In the genomic region with DNA sequence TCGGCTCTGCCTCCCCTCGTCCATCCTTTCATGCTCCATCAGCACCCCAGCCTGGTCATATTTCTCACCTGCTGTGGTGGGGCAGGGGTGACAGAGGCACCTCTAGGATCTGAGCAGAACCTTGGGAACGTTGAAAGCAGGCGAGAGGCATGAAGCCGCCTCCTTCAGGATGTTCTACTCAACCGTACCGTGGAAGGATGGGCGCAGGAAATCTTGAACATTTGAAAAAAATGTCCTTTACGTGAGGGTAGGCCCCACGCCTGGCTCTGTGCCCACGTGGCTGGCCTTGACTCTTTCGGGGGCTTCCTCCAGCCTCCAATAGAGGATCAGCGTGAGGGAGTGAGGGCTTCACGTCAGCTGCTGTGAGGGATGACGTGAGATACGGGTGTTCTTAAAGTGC, we compare ENCODE assay signal across 14 cellular contexts.
DNase-seq lines count a peak whose midpoint lies in the region; ATAC-seq and TF ChIP-seq lines count a peak whose summit lies in the region.
"Had no signal": no experiment of that assay in that cellular context is flagged by ENCODE, and none has a peak within 500 bp of the region (broad histone marks: within the 10 kb centered on the region; RNA-seq: fewer than 3 reads in every experiment).

No MANE protein-coding gene starts in this region.

- H2AFZ ChIP-seq in H9 (ENCODE audit: low read length) = no peak overlapping the region

- H3K4me1 ChIP-seq in H9 (ENCODE audit: insufficient read depth, low read length) = peaks cover 5% of the 10 kb centered on the region; the same call in 1 of the 2 replicates
- H3K4me1 ChIP-seq in neutrophil (ENCODE audit: control insufficient read depth in 1 of 2, insufficient read depth in 1 of 2, low read depth in 1 of 2, low read length in 1 of 2) = peaks cover 27 to 28% of the 10 kb centered on the region in 2 experiments
- H3K4me1 ChIP-seq: A549 had no signal

- no peak overlapping the region for H2BK20ac ChIP-seq in H9 (ENCODE audit: low read depth, low read length, poor library complexity, severe bottlenecking)

- no peak overlapping the region for H4K8ac ChIP-seq in H9 (replicated peaks; ENCODE audit: insufficient read length, low read depth, low read length)

- H3K27ac ChIP-seq in H9 (ENCODE audit: insufficient read length, low read depth, low read length) (no peak overlapping the region), neutrophil (peak overlapping the region; percentile 53)
- H3K27ac ChIP-seq: A549, C4-2B had no signal

- H3K23ac ChIP-seq in H9 (ENCODE audit: insufficient read length, low read depth, low read length) = no peak overlapping the region

- no peak overlapping the region for H3K56ac ChIP-seq in H9 (ENCODE audit: insufficient read length, low read depth, low read length)

- H4K20me1 ChIP-seq in H9 (ENCODE audit: control insufficient read depth, insufficient read depth, insufficient read length) = no peaks in the 10 kb centered on the region

- H2BK15ac ChIP-seq in H9 (ENCODE audit: low read depth, low read length) = no peak overlapping the region

- no peak overlapping the region; the same call in 1 of the 2 replicates for H3K14ac ChIP-seq in H9 (ENCODE audit: insufficient read depth, low read length)

- no peak for ATAC-seq in GM18858 (IDR thresholded peaks at IDR 0.05; ENCODE audit: unreplicated experiment)
- ATAC-seq: A549; CD8-positive, alpha-beta T cell; HCT116 had no signal

- no peak overlapping the region for H2BK12ac ChIP-seq in H9 (ENCODE audit: insufficient read length, low read depth, low read length)

- H3K27me3 Mint-ChIP-seq in H9 (ENCODE audit: low read depth) = no peaks in the 10 kb centered on the region
- no peaks in the 10 kb centered on the region for H3K27me3 Mint-ChIP-seq in dendritic cell treated with granulocyte-macrophage colony-stimulating factor and Interleukin-4, amounts not matched to agents 40 ng/mL and 50 ng/mL, for 4 days
- H3K27me3 Mint-ChIP-seq in activated T-helper 1 cell treated with anti-CD3 and anti-CD28 coated beads, Interleukin-12 subunit alpha, Interleukin-12 subunit beta, Interleukin-2, Interleukin-4 antibody, amounts not matched to agents 30 ng/mL and 10 ng/mL and 1 ng/mL, durations not matched to agents 14 hours and 24 hours and 36 hours (ENCODE audit: insufficient read depth) = no peaks in the 10 kb centered on the region

- H3K36me3 ChIP-seq in neutrophil = peaks cover 21% of the 10 kb centered on the region
- H3K36me3 ChIP-seq: BE2C had no signal

- no peak overlapping the region for H3K4ac ChIP-seq in H9 (ENCODE audit: low read depth, low read length)

- H3K18ac ChIP-seq in H9 (ENCODE audit: insufficient read length, low read depth, low read length) = no peak overlapping the region

- peaks cover 14 to 29% of the 10 kb centered on the region in 2 experiments for H3K4me1 Mint-ChIP-seq in H9
- peaks cover 45% of the 10 kb centered on the region for H3K4me1 Mint-ChIP-seq in dendritic cell treated with granulocyte-macrophage colony-stimulating factor and Interleukin-4, amounts not matched to agents 40 ng/mL and 50 ng/mL, for 4 days (ENCODE audit: low read depth)
- peaks cover 11% of the 10 kb centered on the region for H3K4me1 Mint-ChIP-seq in activated T-helper 1 cell treated with anti-CD3 and anti-CD28 coated beads, Interleukin-12 subunit alpha, Interleukin-12 subunit beta, Interleukin-2, Interleukin-4 antibody, amounts not matched to agents 30 ng/mL and 10 ng/mL and 1 ng/mL, durations not matched to agents 14 hours and 24 hours and 36 hours (ENCODE audit: low read depth)

- peaks cover 8 to 18% (median 16%) of the 10 kb centered on the region in 3 experiments; a peak in 6 of 7 replicates for H3K36me3 Mint-ChIP-seq in H9 (ENCODE audit: insufficient read depth in 1 of 3, low read depth in 3 of 3)
- H3K36me3 Mint-ChIP-seq in dendritic cell treated with granulocyte-macrophage colony-stimulating factor and Interleukin-4, amounts not matched to agents 40 ng/mL and 50 ng/mL, for 4 days (ENCODE audit: low read depth) = peaks cover 93% of the 10 kb centered on the region
- peaks cover 12% of the 10 kb centered on the region for H3K36me3 Mint-ChIP-seq in activated T-helper 1 cell treated with anti-CD3 and anti-CD28 coated beads, Interleukin-12 subunit alpha, Interleukin-12 subunit beta, Interleukin-2, Interleukin-4 antibody, amounts not matched to agents 30 ng/mL and 10 ng/mL and 1 ng/mL, durations not matched to agents 14 hours and 24 hours and 36 hours (ENCODE audit: low read depth)

- H2BK120ac ChIP-seq in H9 (ENCODE audit: low read depth, low read length, poor library complexity, severe bottlenecking) = no peak overlapping the region

- no peak overlapping the region for H2BK5ac ChIP-seq in H9 (ENCODE audit: insufficient read length, low read length)

- no peak overlapping the region for H2AK5ac ChIP-seq in H9 (ENCODE audit: insufficient read length, low read length)

- H3K4me3 ChIP-seq in neutrophil (ENCODE audit: low read depth in 1 of 2, low read length in 1 of 2) = no peak overlapping the region
- H3K4me3 ChIP-seq: A549 had no signal

- DNase-seq in H9 (no peak), GM10266 (ENCODE audit: extremely low spot score) (no peak)
- DNase-seq in activated T-helper 1 cell treated with anti-CD3 and anti-CD28 coated beads, Interleukin-12 subunit alpha, Interleukin-12 subunit beta, Interleukin-2, Interleukin-4 antibody, amounts not matched to agents 30 ng/mL and 10 ng/mL and 1 ng/mL, durations not matched to agents 14 hours and 24 hours and 36 hours (ENCODE audit: low spot score) = no peak
- DNase-seq: BE2C, COR-L47, DND-41, GDM1 had no signal

- no CpG with 5 or more reads among the region's 16 CpGs for WGBS in H9 (ENCODE audit: extremely low coverage, insufficient read length, low lambda C conversion rate)

- no peak overlapping the region for H4K91ac ChIP-seq in H9 (ENCODE audit: insufficient read length, low read depth, low read length)

- peaks cover 0 to 4% of the 10 kb centered on the region in 2 experiments; a peak in 4 of 5 replicates for H3K9me3 Mint-ChIP-seq in H9
- H3K9me3 Mint-ChIP-seq in dendritic cell treated with granulocyte-macrophage colony-stimulating factor and Interleukin-4, amounts not matched to agents 40 ng/mL and 50 ng/mL, for 4 days = no peaks in the 10 kb centered on the region
- H3K9me3 Mint-ChIP-seq in activated T-helper 1 cell treated with anti-CD3 and anti-CD28 coated beads, Interleukin-12 subunit alpha, Interleukin-12 subunit beta, Interleukin-2, Interleukin-4 antibody, amounts not matched to agents 30 ng/mL and 10 ng/mL and 1 ng/mL, durations not matched to agents 14 hours and 24 hours and 36 hours = peaks cover 3% of the 10 kb centered on the region
- H3K9me3 Mint-ChIP-seq: CD8-positive, alpha-beta T cell had no signal

- no peak overlapping the region for H3K4me2 ChIP-seq in H9 (ENCODE audit: insufficient read depth, insufficient read length, low read length)
- H3K4me2 ChIP-seq: A549 had no signal

- TF ChIP-seq CTCF in H9 (conservative IDR thresholded peaks at IDR 0.05) (no peak), neutrophil (IDR thresholded peaks at IDR 0.05) (no peak), GM10266 (IDR thresholded peaks at IDR 0.05; ENCODE audit: control insufficient read depth, insufficient read depth, low read depth, missing control alignments) (no peak)

- H3K9ac ChIP-seq in H9 (ENCODE audit: extremely low read depth, insufficient read length, low read length) = no peak overlapping the region

- H3T11ph ChIP-seq in H9 (ENCODE audit: low read length) = no peak overlapping the region

- intact Hi-C loops in dendritic cell treated with granulocyte-macrophage colony-stimulating factor and Interleukin-4, amounts not matched to agents 40 ng/mL and 50 ng/mL, for 4 days (cut with micrococcal nuclease) = no loop called here
- intact Hi-C loops in activated T-helper 1 cell treated with anti-CD3 and anti-CD28 coated beads, Interleukin-12 subunit alpha, Interleukin-12 subunit beta, Interleukin-2, Interleukin-4 antibody, amounts not matched to agents 30 ng/mL and 10 ng/mL and 1 ng/mL, durations not matched to agents 14 hours and 24 hours and 36 hours (cut with micrococcal nuclease) = no loop called here

- H3K27me3 ChIP-seq in H9 (ENCODE audit: insufficient read depth, low read length) = no peaks in the 10 kb centered on the region
- H3K27me3 ChIP-seq in neutrophil = no peaks in the 10 kb centered on the region
- H3K27me3 ChIP-seq: BE2C had no signal

- H3K23me2 ChIP-seq in H9 (ENCODE audit: insufficient read length, low read depth, low read length, poor library complexity, severe bottlenecking) = no peaks in the 10 kb centered on the region

- no peak overlapping the region for H4K5ac ChIP-seq in H9 (ENCODE audit: insufficient read length, low read depth, low read length)

- H3K9me3 ChIP-seq in H9 (ENCODE audit: control insufficient read depth, low read depth, low read length) = no peaks in the 10 kb centered on the region
- H3K9me3 ChIP-seq in neutrophil = no peaks in the 10 kb centered on the region
- H3K9me3 ChIP-seq: A549, BE2C had no signal

- H3K79me2 ChIP-seq in H9 (ENCODE audit: insufficient read depth, low read length) = no peaks in the 10 kb centered on the region

- H3K4me3 Mint-ChIP-seq in H9 = no peak overlapping the region
- H3K4me3 Mint-ChIP-seq in dendritic cell treated with granulocyte-macrophage colony-stimulating factor and Interleukin-4, amounts not matched to agents 40 ng/mL and 50 ng/mL, for 4 days = no peak overlapping the region
- no peak overlapping the region for H3K4me3 Mint-ChIP-seq in activated T-helper 1 cell treated with anti-CD3 and anti-CD28 coated beads, Interleukin-12 subunit alpha, Interleukin-12 subunit beta, Interleukin-2, Interleukin-4 antibody, amounts not matched to agents 30 ng/mL and 10 ng/mL and 1 ng/mL, durations not matched to agents 14 hours and 24 hours and 36 hours
- H3K4me3 Mint-ChIP-seq: CD8-positive, alpha-beta T cell had no signal

- H3K79me1 ChIP-seq in H9 (ENCODE audit: insufficient read depth, low read depth, low read length, poor library complexity, severe bottlenecking) = no peaks in the 10 kb centered on the region

- H3K27ac Mint-ChIP-seq in H9 = peak overlapping the region in 2 of 3 experiments; percentile 51 to 54; a peak in 1 of 7 replicates
- peak overlapping the region; percentile 92 for H3K27ac Mint-ChIP-seq in dendritic cell treated with granulocyte-macrophage colony-stimulating factor and Interleukin-4, amounts not matched to agents 40 ng/mL and 50 ng/mL, for 4 days
- no peak overlapping the region for H3K27ac Mint-ChIP-seq in activated T-helper 1 cell treated with anti-CD3 and anti-CD28 coated beads, Interleukin-12 subunit alpha, Interleukin-12 subunit beta, Interleukin-2, Interleukin-4 antibody, amounts not matched to agents 30 ng/mL and 10 ng/mL and 1 ng/mL, durations not matched to agents 14 hours and 24 hours and 36 hours
- H3K27ac Mint-ChIP-seq: CD8-positive, alpha-beta T cell had no signal
